ENCODE assay signal across 20 cellular contexts in the genomic region with DNA sequence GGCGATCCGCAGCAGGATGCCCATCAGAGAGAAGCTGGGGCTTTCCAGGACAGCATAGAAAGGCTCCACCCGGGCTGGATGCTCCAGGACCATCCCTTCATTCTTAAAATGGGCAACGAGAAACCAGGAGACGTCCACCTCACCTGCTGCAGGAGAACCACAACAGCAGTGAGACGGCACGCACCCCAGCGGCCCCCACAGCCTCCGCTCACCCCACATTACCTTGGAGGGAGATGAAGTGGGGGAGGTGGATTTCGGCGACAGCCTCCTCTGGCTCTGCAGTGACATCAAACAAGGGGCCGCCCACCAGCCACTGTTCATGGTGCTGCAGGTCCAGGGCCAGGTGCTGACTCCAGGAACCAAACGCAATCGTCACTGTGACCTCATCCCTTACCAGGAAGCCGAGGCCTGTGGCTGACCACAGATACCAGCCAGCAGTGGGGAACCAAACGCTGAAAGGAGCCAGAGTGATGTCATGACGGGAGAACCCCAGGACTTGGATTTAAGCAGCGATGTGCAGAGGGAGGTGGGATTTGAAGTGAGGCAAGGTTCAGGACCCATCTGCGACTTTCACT. TPM values are rescaled to one million over a fixed set of nuclear protein-coding genes. Genes with fewer than 3 reads are reported as not detected.
DNase-seq lines count a peak whose midpoint lies in the region; ATAC-seq and TF ChIP-seq lines count a peak whose summit lies in the region.
"Had no signal": no experiment of that assay in that cellular context is flagged by ENCODE, and none has a peak within 500 bp of the region (broad histone marks: within the 10 kb centered on the region; RNA-seq: fewer than 3 reads in every experiment).

No MANE protein-coding gene starts in this region.

- peaks cover 43% of the 10 kb centered on the region for H3K36me3 Mint-ChIP-seq in activated naive CD4-positive, alpha-beta T cell treated with anti-CD3 and anti-CD28 coated beads for 36 hours (ENCODE audit: low read depth)
- peaks cover 10% of the 10 kb centered on the region for H3K36me3 Mint-ChIP-seq in T-helper 17 cell (ENCODE audit: low read depth)
- H3K36me3 Mint-ChIP-seq in activated naive CD8-positive, alpha-beta T cell treated with anti-CD3 and anti-CD28 coated beads, Interleukin-2, amount 10 ng/mL, durations not matched to agents 7 days and 5 days, result peaks cover 48% of the 10 kb centered on the region

- H3K9me3 Mint-ChIP-seq in activated naive CD4-positive, alpha-beta T cell treated with anti-CD3 and anti-CD28 coated beads for 36 hours, result no peaks in the 10 kb centered on the region
- no peaks in the 10 kb centered on the region for H3K9me3 Mint-ChIP-seq in activated naive CD8-positive, alpha-beta T cell treated with anti-CD3 and anti-CD28 coated beads, Interleukin-2, amount 10 ng/mL, durations not matched to agents 7 days and 5 days
- H3K9me3 Mint-ChIP-seq: CD4-positive, alpha-beta T cell had no signal

- peaks cover 0 to 49% (median 1%) of the 10 kb centered on the region in 4 donors for H3K36me3 ChIP-seq in right lobe of liver

- no peak overlapping the region for H3K4me3 Mint-ChIP-seq in activated naive CD4-positive, alpha-beta T cell treated with anti-CD3 and anti-CD28 coated beads for 36 hours
- H3K4me3 Mint-ChIP-seq in T-helper 17 cell, result no peak overlapping the region
- no peak overlapping the region for H3K4me3 Mint-ChIP-seq in activated naive CD8-positive, alpha-beta T cell treated with anti-CD3 and anti-CD28 coated beads, Interleukin-2, amount 10 ng/mL, durations not matched to agents 7 days and 5 days
- H3K4me3 Mint-ChIP-seq: CD4-positive, alpha-beta T cell; H9 had no signal

- DNase-seq in activated naive CD4-positive, alpha-beta T cell treated with anti-CD3 and anti-CD28 coated beads for 36 hours, result peak; percentile 34
- DNase-seq in activated naive CD4-positive, alpha-beta T cell treated with anti-CD3 and anti-CD28 coated beads, Interleukin-2, amount 50 U/mL, for 16 hours, result no peak
- no peak for DNase-seq in T-helper 17 cell
- peak; percentile 64 for DNase-seq in activated naive CD8-positive, alpha-beta T cell treated with anti-CD3 and anti-CD28 coated beads, Interleukin-2, amount 10 ng/mL, durations not matched to agents 7 days and 5 days
- peak; percentile 24 to 64 for DNase-seq in stimulated activated CD8-positive, alpha-beta memory T cell treated with anti-CD3 and anti-CD28 coated beads, Interleukin-7, amount 100 ng/mL, for 48 hours (ENCODE audit: extremely low read depth in 1 of 2, low read depth in 1 of 2)
- DNase-seq in DMS79 (lab: John Stamatoyannopoulos, UW), result no peak
- no peak for DNase-seq in right lobe of liver
- DNase-seq in ACHN, result no peak
- DNase-seq: dermis blood vessel endothelial cell, H9, heart left ventricle, mesendoderm, NCI-H1105 treated with DMSO at 0.1 percent for 48 hours, NCI-H2107, NCI-H510A, posterior cingulate gyrus, sigmoid colon, upper lobe of right lung had no signal

- peaks cover 3% of the 10 kb centered on the region for H3K4me1 Mint-ChIP-seq in activated naive CD4-positive, alpha-beta T cell treated with anti-CD3 and anti-CD28 coated beads for 36 hours (ENCODE audit: low read depth)
- peaks cover 12% of the 10 kb centered on the region for H3K4me1 Mint-ChIP-seq in T-helper 17 cell
- peaks cover 28% of the 10 kb centered on the region for H3K4me1 Mint-ChIP-seq in activated naive CD8-positive, alpha-beta T cell treated with anti-CD3 and anti-CD28 coated beads, Interleukin-2, amount 10 ng/mL, durations not matched to agents 7 days and 5 days
- H3K4me1 Mint-ChIP-seq: H9 had no signal

- H3K27me3 ChIP-seq in right lobe of liver, result no peaks in the 10 kb centered on the region
- H3K27me3 ChIP-seq: heart left ventricle, sigmoid colon, upper lobe of right lung had no signal

- no peak overlapping the region for H3K4me3 ChIP-seq in right lobe of liver
- H3K4me3 ChIP-seq: heart left ventricle, sigmoid colon, upper lobe of right lung had no signal

- H3K9me3 ChIP-seq in T-helper 17 cell (ENCODE audit: control insufficient read depth, low read length, poor library complexity, severe bottlenecking), result no peaks in the 10 kb centered on the region
- no peaks in the 10 kb centered on the region for H3K9me3 ChIP-seq in right lobe of liver
- H3K9me3 ChIP-seq: heart left ventricle, sigmoid colon, upper lobe of right lung had no signal

- no peak overlapping the region for H3K27ac ChIP-seq in right lobe of liver
- H3K27ac ChIP-seq: heart left ventricle, sigmoid colon, upper lobe of right lung, VCaP had no signal

- H3K27me3 Mint-ChIP-seq in activated naive CD4-positive, alpha-beta T cell treated with anti-CD3 and anti-CD28 coated beads for 36 hours (ENCODE audit: low read depth), result no peaks in the 10 kb centered on the region
- no peaks in the 10 kb centered on the region for H3K27me3 Mint-ChIP-seq in T-helper 17 cell
- no peaks in the 10 kb centered on the region for H3K27me3 Mint-ChIP-seq in activated naive CD8-positive, alpha-beta T cell treated with anti-CD3 and anti-CD28 coated beads, Interleukin-2, amount 10 ng/mL, durations not matched to agents 7 days and 5 days
- H3K27me3 Mint-ChIP-seq: CD4-positive, alpha-beta T cell had no signal

- 58% methylated on average over 6 of the region's 19 CpGs for WGBS in right lobe of liver (ENCODE audit: insufficient coverage, low coverage, low lambda C conversion rate, missing lambda C conversion rate)

- no peak for TF ChIP-seq CTCF in right lobe of liver (IDR thresholded peaks at IDR 0.05)

- in situ Hi-C loops in ACHN (cut with HindIII; ENCODE audit: low pct_ligation_motif_present, low pct_unique_long_range_greater_than_20kb, low sequenced_read_pairs), result no loop called here

- no peaks in the 10 kb centered on the region for H3K4me1 ChIP-seq in right lobe of liver
- H3K4me1 ChIP-seq: heart left ventricle, sigmoid colon, upper lobe of right lung had no signal

- no peak for TF ChIP-seq POLR2A in right lobe of liver (IDR thresholded peaks at IDR 0.05)

- ATAC-seq in T-helper 17 cell, result peak; percentile 72
- peak; percentile 87 for ATAC-seq in activated naive CD8-positive, alpha-beta T cell treated with anti-CD3 and anti-CD28 coated beads, Interleukin-2, amount 10 ng/mL, durations not matched to agents 7 days and 5 days (ENCODE audit: low read depth)
- no peak for ATAC-seq in right lobe of liver
- ATAC-seq: heart left ventricle, upper lobe of right lung had no signal

- H3K27ac Mint-ChIP-seq in activated naive CD4-positive, alpha-beta T cell treated with anti-CD3 and anti-CD28 coated beads for 36 hours, result peak overlapping the region; percentile 10
- H3K27ac Mint-ChIP-seq in T-helper 17 cell, result peak overlapping the region; percentile 80
- H3K27ac Mint-ChIP-seq in activated naive CD8-positive, alpha-beta T cell treated with anti-CD3 and anti-CD28 coated beads, Interleukin-2, amount 10 ng/mL, durations not matched to agents 7 days and 5 days, result peak overlapping the region; percentile 56
- H3K27ac Mint-ChIP-seq: H9 had no signal

- intact Hi-C loops in activated naive CD4-positive, alpha-beta T cell treated with anti-CD3 and anti-CD28 coated beads for 36 hours (cut with micrococcal nuclease), result no loop called here
- intact Hi-C loops in right lobe of liver (cut with DNase I), result no loop called here

- POLR2A ChIA-PET in activated naive CD8-positive, alpha-beta T cell treated with anti-CD3 and anti-CD28 coated beads, Interleukin-2, amount 10 ng/mL, durations not matched to agents 7 days and 5 days (lab: Charles Lee), result interaction anchor here (1.3 to 3.3 kb wide), 3 partner anchors 14 to 27 kb away, joined by 3 to 9 read pairs (median 6); no protein-coding TSS in a partner anchor

- CTCF ChIA-PET in activated naive CD4-positive, alpha-beta T cell treated with anti-CD3 and anti-CD28 coated beads for 36 hours (lab: Charles Lee), result interaction anchor here (1.5 kb wide), 1 partner anchor 14 kb away, joined by 3 read pairs; no protein-coding TSS in a partner anchor

RNA-seq across cellular contexts. Expression of a gene that starts 25.1 kb away (rescaled TPM):
- 100 to 1,000 TPM in 1 of 2 experiments, 10 to 100 TPM in 1; 99.8 to 104 TPM for total RNA-seq in activated naive CD4-positive, alpha-beta T cell treated with anti-CD3 and anti-CD28 coated beads for 36 hours
- 100 to 1,000 TPM; 127 to 164 TPM for total RNA-seq in T-helper 17 cell
- total RNA-seq in activated naive CD8-positive, alpha-beta T cell treated with anti-CD3 and anti-CD28 coated beads, Interleukin-2, amount 10 ng/mL, durations not matched to agents 7 days and 5 days, result 100 to 1,000 TPM; 249 to 255 TPM
- total RNA-seq in right lobe of liver, result 10 to 100 TPM; 15.4 to 24.5 (median 19.8) TPM

RNA-seq across cellular contexts. Expression of a gene that starts 39.2 kb away (rescaled TPM):
- not detected for total RNA-seq in activated naive CD4-positive, alpha-beta T cell treated with anti-CD3 and anti-CD28 coated beads for 36 hours
- total RNA-seq in T-helper 17 cell, result not detected
- under 1 TPM in 1 of 2 experiments, not detected in 1; 0.39 TPM for total RNA-seq in activated naive CD8-positive, alpha-beta T cell treated with anti-CD3 and anti-CD28 coated beads, Interleukin-2, amount 10 ng/mL, durations not matched to agents 7 days and 5 days
- under 1 TPM in 1 of 6 experiments, not detected in 5; 0.49 TPM for total RNA-seq in right lobe of liver
- total RNA-seq: CD4-positive, alpha-beta T cell; sigmoid colon had no signal

Comparison
In these comparisons a context has a peak if more than half of its experiments do, and no peak if none do; other contexts are left out.
1. DNase-seq: peak in activated naive CD4-positive, alpha-beta T cell treated with anti-CD3 and anti-CD28 coated beads for 36 hours (single experiment), activated naive CD8-positive, alpha-beta T cell treated with anti-CD3 and anti-CD28 coated beads, Interleukin-2, amount 10 ng/mL, durations not matched to agents 7 days and 5 days (single experiment) and stimulated activated CD8-positive, alpha-beta memory T cell treated with anti-CD3 and anti-CD28 coated beads, Interleukin-7, amount 100 ng/mL, for 48 hours (2 of 2); none in activated naive CD4-positive, alpha-beta T cell treated with anti-CD3 and anti-CD28 coated beads, Interleukin-2, amount 50 U/mL, for 16 hours (single experiment), T-helper 17 cell (0 of 3), DMS79 (single experiment), right lobe of liver (0 of 3) and ACHN (single experiment).
2. H3K27ac Mint-ChIP-seq: peak in every context shown above with its lines; median percentile 80 in T-helper 17 cell; 56 in activated naive CD8-positive, alpha-beta T cell treated with anti-CD3 and anti-CD28 coated beads, Interleukin-2, amount 10 ng/mL, durations not matched to agents 7 days and 5 days; 10 in activated naive CD4-positive, alpha-beta T cell treated with anti-CD3 and anti-CD28 coated beads for 36 hours.
3. ATAC-seq: peak in T-helper 17 cell (single experiment) and activated naive CD8-positive, alpha-beta T cell treated with anti-CD3 and anti-CD28 coated beads, Interleukin-2, amount 10 ng/mL, durations not matched to agents 7 days and 5 days (single experiment); none in right lobe of liver (0 of 4).